Comparison of ENCODE assay signal across 17 cellular contexts in genomic region chr21:37182222-37182621, GRCh38.
DNase-seq lines count a peak whose midpoint lies in the region; ATAC-seq, FAIRE-seq and TF ChIP-seq lines count a peak whose summit lies in the region.
"Had no signal": no experiment of that assay in that cellular context is flagged by ENCODE, and none has a peak within 500 bp of the region (broad histone marks: within the 10 kb centered on the region; RNA-seq: fewer than 3 reads in every experiment).

No MANE protein-coding gene starts in this region.

- TF ChIP-seq CTCF in natural killer cell (IDR thresholded peaks at IDR 0.05): no peak
- no peak for TF ChIP-seq CTCF in PC-3 (conservative IDR thresholded peaks at IDR 0.05; ENCODE audit: low read depth, low read length)
- no peak for TF ChIP-seq CTCF in pancreas (IDR thresholded peaks at IDR 0.05)
- no peak for TF ChIP-seq CTCF in brain microvascular endothelial cell (IDR thresholded peaks at IDR 0.05; ENCODE audit: low read depth, low read length, missing control alignments)

- no peak overlapping the region for H3K4me2 ChIP-seq in PC-3 (ENCODE audit: low read length)

- no peaks in the 10 kb centered on the region for H3F3A ChIP-seq in PC-3 (ENCODE audit: low read length, unreplicated experiment)

- WGBS in pancreas, 2 donors: 41 to 46% methylated on average over 6 of the region's 6 CpGs

- H3K9me3 Mint-ChIP-seq in natural killer cell: no peaks in the 10 kb centered on the region
- no peaks in the 10 kb centered on the region for H3K9me3 Mint-ChIP-seq in natural killer cell treated with Interleukin-12 subunit alpha and Interleukin-12 subunit beta and Interleukin-15 and Interleukin-18, amount 100 ng/mL, for 72 hours
- H3K9me3 Mint-ChIP-seq: CD4-positive, alpha-beta T cell; HFFc6 had no signal

- CTCF ChIA-PET in PC-3 (lab: Charles Lee): no interaction called here

- no peak overlapping the region for H3K4me3 ChIP-seq in PC-3 (ENCODE audit: low read length)
- no peak overlapping the region for H3K4me3 ChIP-seq in pancreas
- H3K4me3 ChIP-seq in brain microvascular endothelial cell (ENCODE audit: low read depth, low read length): no peak overlapping the region
- H3K4me3 ChIP-seq: HAP-1 had no signal

- H3K9me2 ChIP-seq in PC-3 (replicated peaks; ENCODE audit: low read length): no peaks in the 10 kb centered on the region

- H3K4me3 Mint-ChIP-seq in natural killer cell: no peak overlapping the region
- no peak overlapping the region for H3K4me3 Mint-ChIP-seq in natural killer cell treated with Interleukin-12 subunit alpha and Interleukin-12 subunit beta and Interleukin-15 and Interleukin-18, amount 100 ng/mL, for 72 hours
- H3K4me3 Mint-ChIP-seq: B cell; CD4-positive, alpha-beta T cell; HFFc6 had no signal

- FAIRE-seq in pancreas (lab: Jason Lieb, UNC): no peak
- FAIRE-seq: GM12892 had no signal

- in situ Hi-C loops in brain microvascular endothelial cell (cut with HindIII; ENCODE audit: low pct_ligation_motif_present, low sequenced_read_pairs): no loop called here

- H3K27me3 ChIP-seq in PC-3 (ENCODE audit: low read length) (no peaks in the 10 kb centered on the region), pancreas (no peaks in the 10 kb centered on the region), brain microvascular endothelial cell (replicated peaks) (no peaks in the 10 kb centered on the region)

- no peak for DNase-seq in natural killer cell
- no peak for DNase-seq in natural killer cell treated with Interleukin-12 subunit alpha and Interleukin-12 subunit beta and Interleukin-15 and Interleukin-18, amount 100 ng/mL, for 72 hours (ENCODE audit: low spot score)
- no peak for DNase-seq in PC-3
- no peak for DNase-seq in pancreas
- DNase-seq in NCI-H1092 (lab: John Stamatoyannopoulos, UW): no peak
- no peak for DNase-seq in DMS79 (lab: John Stamatoyannopoulos, UW)
- no peak for DNase-seq in brain microvascular endothelial cell
- DNase-seq: C1 segment of cervical spinal cord; Calu3; CD4-positive, alpha-beta T cell; DMS 273 treated with DMSO at 0.1 percent for 48 hours; GOT3; HFFc6 had no signal

- H3K36me3 Mint-ChIP-seq in natural killer cell: peaks cover 20% of the 10 kb centered on the region
- H3K36me3 Mint-ChIP-seq in natural killer cell treated with Interleukin-12 subunit alpha and Interleukin-12 subunit beta and Interleukin-15 and Interleukin-18, amount 100 ng/mL, for 72 hours: peaks cover 31% of the 10 kb centered on the region

- POLR2A ChIA-PET in PC-3 (lab: Charles Lee; ENCODE audit: unreplicated experiment): no interaction called here

- H3K27me3 Mint-ChIP-seq in natural killer cell (ENCODE audit: low read depth in 2 of 2): no peaks in the 10 kb centered on the region
- no peaks in the 10 kb centered on the region for H3K27me3 Mint-ChIP-seq in natural killer cell treated with Interleukin-12 subunit alpha and Interleukin-12 subunit beta and Interleukin-15 and Interleukin-18, amount 100 ng/mL, for 72 hours
- H3K27me3 Mint-ChIP-seq: B cell; CD4-positive, alpha-beta T cell had no signal

- H3K36me3 ChIP-seq in PC-3 (ENCODE audit: low read depth, low read length): peaks cover 45% of the 10 kb centered on the region
- peaks cover 0 to 6% (median 2%) of the 10 kb centered on the region in 3 donors for H3K36me3 ChIP-seq in pancreas
- peaks cover 63% of the 10 kb centered on the region for H3K36me3 ChIP-seq in brain microvascular endothelial cell (replicated peaks)

- no peaks in the 10 kb centered on the region for H3K79me2 ChIP-seq in PC-3 (ENCODE audit: low read length)

- H3K9ac ChIP-seq in PC-3 (ENCODE audit: low read length): no peak overlapping the region

- H3K4me1 ChIP-seq in PC-3 (ENCODE audit: insufficient read depth, low read length): no peaks in the 10 kb centered on the region
- H3K4me1 ChIP-seq in pancreas: peaks cover 0 to 8% (median 0%) of the 10 kb centered on the region in 3 donors

- H3K4me1 Mint-ChIP-seq in natural killer cell: peaks cover 0 to 5% of the 10 kb centered on the region in 2 donors
- peaks cover 3 to 10% of the 10 kb centered on the region in 2 donors for H3K4me1 Mint-ChIP-seq in natural killer cell treated with Interleukin-12 subunit alpha and Interleukin-12 subunit beta and Interleukin-15 and Interleukin-18, amount 100 ng/mL, for 72 hours (ENCODE audit: low read depth in 2 of 2)
- H3K4me1 Mint-ChIP-seq: B cell had no signal

- BruUV-seq in PC-3 (replicated peaks; lab: Mats Ljungman, UMichigan): no TSS peak

- peak overlapping the region in 1 of 2 donors; percentile 66 for H3K27ac Mint-ChIP-seq in natural killer cell
- H3K27ac Mint-ChIP-seq in natural killer cell treated with Interleukin-12 subunit alpha and Interleukin-12 subunit beta and Interleukin-15 and Interleukin-18, amount 100 ng/mL, for 72 hours: no peak overlapping the region
- H3K27ac Mint-ChIP-seq: B cell; CD4-positive, alpha-beta T cell; HFFc6 had no signal

- no peaks in the 10 kb centered on the region for H4K20me1 ChIP-seq in PC-3 (ENCODE audit: low read length)

- H3K27ac ChIP-seq in PC-3 (ENCODE audit: low read length): no peak overlapping the region
- H3K27ac ChIP-seq in pancreas: no peak overlapping the region
- H3K27ac ChIP-seq in brain microvascular endothelial cell: no peak overlapping the region
- H3K27ac ChIP-seq: HL-60 had no signal

- H2AFZ ChIP-seq in PC-3 (ENCODE audit: low read length): no peak overlapping the region

- H3K9me3 ChIP-seq in PC-3 (ENCODE audit: low read length) (no peaks in the 10 kb centered on the region), pancreas (no peaks in the 10 kb centered on the region)
- H3K9me3 ChIP-seq: HAP-1 had no signal

- intact Hi-C loops in natural killer cell (cut with micrococcal nuclease): no loop called here
- intact Hi-C loops in PC-3 (cut with micrococcal nuclease): loop anchor here (10.0 kb wide), 1 partner anchor 403 kb away; no protein-coding TSS in a partner anchor
- intact Hi-C loops in pancreas (cut with DNase I): no loop called here

- ATAC-seq in natural killer cell (peak in 2 of 3 donors; percentile 39 to 44), PC-3 (peak; percentile 74), pancreas (peak in 3 of 4 donors; percentile 11 to 65 (median 42))
- no peak for ATAC-seq in natural killer cell treated with Interleukin-12 subunit alpha and Interleukin-12 subunit beta and Interleukin-15 and Interleukin-18, amount 100 ng/mL, for 72 hours

Comparison
In these comparisons a context has a peak if more than half of its experiments do, and no peak if none do; other contexts are left out.
1. ATAC-seq: peak in natural killer cell (2 of 3), PC-3 (single experiment) and pancreas (3 of 4); none in natural killer cell treated with Interleukin-12 subunit alpha and Interleukin-12 subunit beta and Interleukin-15 and Interleukin-18, amount 100 ng/mL, for 72 hours (0 of 2).